ENCODE assay signal across 9 cellular contexts in the genomic region with DNA sequence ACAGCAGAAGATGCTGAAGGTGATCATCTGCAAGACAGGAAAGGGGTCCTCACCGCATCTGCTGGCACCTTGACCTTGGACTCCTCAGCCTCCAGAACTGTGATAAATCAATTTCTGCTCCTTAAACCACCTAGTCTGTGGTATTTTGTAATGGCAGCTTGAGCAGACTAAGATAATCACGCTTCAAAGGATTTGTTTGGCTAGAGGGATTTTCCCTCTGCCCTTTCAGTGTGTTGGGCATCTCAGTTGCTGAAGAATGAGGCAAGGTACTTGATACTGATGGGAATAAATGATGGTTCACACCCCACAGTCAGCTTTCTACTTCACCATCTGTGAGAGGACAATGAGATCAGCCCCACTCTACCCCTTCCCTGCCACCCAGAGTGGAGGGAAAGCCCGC.
"Had no signal": no experiment of that assay in that cellular context is flagged by ENCODE, and none has a peak within 500 bp of the region (broad histone marks: within the 10 kb centered on the region; RNA-seq: fewer than 3 reads in every experiment).

No MANE protein-coding gene starts in this region.

- H3K4me2 ChIP-seq: GM23338 had no signal

- H3K9ac ChIP-seq: GM23248 had no signal

- ATAC-seq: GM23338, HCT116 had no signal

- H3K27ac Mint-ChIP-seq: GM23338, H9, HFFc6 had no signal

- H3K9me3 Mint-ChIP-seq: GM23338, H9, HFFc6 had no signal

- H3K36me3 ChIP-seq: HAP-1 had no signal

- H2AFZ ChIP-seq: GM23248, GM23338 had no signal

- H3K4me3 Mint-ChIP-seq: GM23338, H9, HFFc6 had no signal

- H3K9me3 ChIP-seq: HAP-1 had no signal

- DNase-seq: GM23248, GOT3, H7, H9, HCEC 1CT, HFFc6 had no signal

- H3K4me1 ChIP-seq: HAP-1 had no signal

- H3K27ac ChIP-seq: GM23248 had no signal

- H3K4me3 ChIP-seq: GM23248, GM23338, HAP-1 had no signal

- H3K4me1 Mint-ChIP-seq: GM23338 had no signal
